10 cellular contexts compared by ENCODE assay signal in the genomic region with DNA sequence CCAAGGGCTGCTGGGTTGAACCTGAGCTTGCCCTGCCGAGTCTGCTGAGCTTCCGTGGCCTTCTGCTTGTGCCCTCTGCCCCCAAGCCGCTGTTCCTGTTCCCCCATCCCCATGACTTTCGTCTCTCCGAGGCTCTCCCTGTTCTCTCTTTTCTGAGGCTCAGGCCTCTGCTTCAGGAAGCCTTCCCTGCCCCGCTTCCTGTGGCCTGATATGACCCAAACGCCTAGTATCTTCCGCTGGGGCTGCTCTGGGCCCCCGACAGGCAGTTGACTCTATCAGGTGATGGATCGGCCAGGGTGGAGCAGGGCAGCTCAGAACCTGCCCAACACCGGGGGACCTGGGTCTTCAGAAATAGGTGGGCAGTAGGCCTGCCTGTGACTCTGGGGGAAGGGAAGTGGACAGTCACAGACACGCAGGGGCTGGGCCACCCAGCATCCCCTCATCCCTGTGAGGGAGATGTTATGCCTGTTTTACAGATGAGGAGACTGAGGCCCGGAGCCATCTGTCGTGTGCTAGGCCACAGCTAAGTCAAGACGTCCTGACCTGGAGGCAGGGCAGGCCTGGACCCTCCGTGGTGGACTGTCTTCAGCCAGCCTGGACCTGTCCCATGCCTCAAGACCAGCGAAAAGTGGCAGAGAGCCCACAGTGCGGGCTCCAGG. TPM values are rescaled to one million over a fixed set of nuclear protein-coding genes. Genes with fewer than 3 reads are reported as not detected.
DNase-seq lines count a peak whose midpoint lies in the region; ATAC-seq and TF ChIP-seq lines count a peak whose summit lies in the region.
"Had no signal": no experiment of that assay in that cellular context is flagged by ENCODE, and none has a peak within 500 bp of the region (broad histone marks: within the 10 kb centered on the region; RNA-seq: fewer than 3 reads in every experiment).

No MANE protein-coding gene starts in this region.

- H3K27me3 ChIP-seq in trophoblast cell (ENCODE audit: insufficient read depth, low read length): no peaks in the 10 kb centered on the region

- intact Hi-C loops in posterior vena cava (cut with DNase I): no loop called here

- peaks cover 20% of the 10 kb centered on the region for H3K27me3 Mint-ChIP-seq in endothelial cell (ENCODE audit: unreplicated experiment)

- H3K9me3 Mint-ChIP-seq in endothelial cell (ENCODE audit: unreplicated experiment): no peaks in the 10 kb centered on the region

- peaks cover 35% of the 10 kb centered on the region for H3K79me1 ChIP-seq in trophoblast cell (ENCODE audit: low read length)

- peak overlapping the region; percentile 39 for H2BK12ac ChIP-seq in trophoblast cell (ENCODE audit: low read length)

- WGBS in trophoblast cell (ENCODE audit: extremely low coverage, insufficient coverage, insufficient read length): no CpG with 5 or more reads among the region's 18 CpGs

- peak overlapping the region; percentile 8 for H2BK120ac ChIP-seq in trophoblast cell (ENCODE audit: insufficient read depth, low read length, poor library complexity)

- H3K79me2 ChIP-seq in trophoblast cell (ENCODE audit: control insufficient read depth, insufficient read depth, low read length, poor library complexity): peaks cover 13% of the 10 kb centered on the region

- H3K9me3 ChIP-seq in SK-N-MC (ENCODE audit: low read depth, low read length) (no peaks in the 10 kb centered on the region), trophoblast cell (ENCODE audit: insufficient read depth, low read depth, low read length) (no peaks in the 10 kb centered on the region)

- H3K23ac ChIP-seq in trophoblast cell (ENCODE audit: low read length): no peak overlapping the region

- peaks cover 14% of the 10 kb centered on the region for H3K36me3 Mint-ChIP-seq in endothelial cell (ENCODE audit: low read depth, unreplicated experiment)

- peak overlapping the region; percentile 15 for H3K18ac ChIP-seq in trophoblast cell (ENCODE audit: low read length)

- ATAC-seq in HG03095 (IDR thresholded peaks at IDR 0.05; ENCODE audit: unreplicated experiment): no peak

- peak overlapping the region; percentile 92 for H3K4me2 ChIP-seq in trophoblast cell (ENCODE audit: low read length)

- H3K4me3 Mint-ChIP-seq in endothelial cell (ENCODE audit: unreplicated experiment): peak overlapping the region; percentile 59

- TF ChIP-seq CTCF in endothelial cell (IDR thresholded peaks at IDR 0.05; ENCODE audit: unreplicated experiment): no peak

- peaks cover 18% of the 10 kb centered on the region for H3K4me1 Mint-ChIP-seq in endothelial cell (ENCODE audit: unreplicated experiment)

- H3K14ac ChIP-seq in trophoblast cell (ENCODE audit: low read length): peak overlapping the region; percentile 21

- no peak overlapping the region for H3K9ac ChIP-seq in SK-N-MC (ENCODE audit: insufficient read length)
- H3K9ac ChIP-seq in trophoblast cell (ENCODE audit: low read length): no peak overlapping the region

- peaks cover 28 to 33% of the 10 kb centered on the region in 2 experiments for H3K4me1 ChIP-seq in trophoblast cell (ENCODE audit: control insufficient read depth in 1 of 2, insufficient read depth in 2 of 2, low read length in 2 of 2)

- H4K91ac ChIP-seq in trophoblast cell (ENCODE audit: low read depth, low read length): peak overlapping the region; percentile 96

- H3K36me3 ChIP-seq in SK-N-MC (ENCODE audit: insufficient read depth, low read length) (peaks cover 13% of the 10 kb centered on the region; the same call in 1 of the 2 replicates), trophoblast cell (ENCODE audit: control insufficient read depth in 1 of 2, insufficient read depth in 2 of 2, low read length in 2 of 2) (peaks cover 42 to 47% of the 10 kb centered on the region in 2 experiments)

- H4K12ac ChIP-seq in trophoblast cell (ENCODE audit: low read depth, low read length): peak overlapping the region; percentile 46

- H3K27ac ChIP-seq in SK-N-MC (peak overlapping the region; percentile 95), trophoblast cell (ENCODE audit: low read depth, low read length) (peak overlapping the region; percentile 97)

- peak overlapping the region; percentile 8 for H2BK5ac ChIP-seq in trophoblast cell (ENCODE audit: low read depth, low read length, poor library complexity)

- H3K27ac Mint-ChIP-seq in endothelial cell (ENCODE audit: unreplicated experiment): peak overlapping the region; percentile 75

- H2AK5ac ChIP-seq in trophoblast cell (ENCODE audit: low read length): peak overlapping the region; percentile 57

- H3K4ac ChIP-seq in trophoblast cell (ENCODE audit: low read depth, low read length): no peak overlapping the region

- DNase-seq in GF-D8 (lab: John Stamatoyannopoulos, UW): peak; percentile 53
- DNase-seq in SK-N-MC (ENCODE audit: low read depth, low spot score): no peak
- DNase-seq in endothelial cell (ENCODE audit: low spot score): no peak
- DNase-seq in trophoblast cell: peak in 1 of 2 donors; percentile 1
- no peak for DNase-seq in NCI-H2171 (lab: John Stamatoyannopoulos, UW)
- no peak for DNase-seq in posterior vena cava (ENCODE audit: low spot score)
- no peak for DNase-seq in NCI-H1436 (lab: John Stamatoyannopoulos, UW)

- H2AFZ ChIP-seq in trophoblast cell (ENCODE audit: insufficient read depth, low read length, poor library complexity): peak overlapping the region; percentile 6

- H3K4me3 ChIP-seq in SK-N-MC (no peak overlapping the region; the same call in 1 of the 2 replicates), trophoblast cell (ENCODE audit: low read depth, low read length) (no peak overlapping the region)

- peak overlapping the region; percentile 10 for H4K8ac ChIP-seq in trophoblast cell (ENCODE audit: low read depth, low read length)

RNA-seq across cellular contexts. Expression of gene BAD, which starts 16.3 kb away (rescaled TPM):
- total RNA-seq in endothelial cell (ENCODE audit: unreplicated experiment): 40.7 TPM
- polyA plus RNA-seq in trophoblast cell (2013): 48.1 and 49.0 TPM in 2 replicates
- 10 to 100 TPM; 49.6 to 57.3 TPM for total RNA-seq in posterior vena cava

RNA-seq across cellular contexts. Expression of gene PLCB3, which starts 16.8 kb away (rescaled TPM):
- total RNA-seq in endothelial cell (ENCODE audit: unreplicated experiment): 51.0 TPM
- 26.2 and 26.8 TPM in 2 replicates for polyA plus RNA-seq in trophoblast cell (2013)
- total RNA-seq in posterior vena cava: 10 to 100 TPM; 26.1 to 28.3 TPM

RNA-seq across cellular contexts. Expression of gene GPR137, which starts 17.5 kb away (rescaled TPM):
- total RNA-seq in endothelial cell (ENCODE audit: unreplicated experiment) (56.0 TPM), posterior vena cava (10 to 100 TPM; 23.2 to 27.5 TPM)
- 35.4 and 37.0 TPM in 2 replicates for polyA plus RNA-seq in trophoblast cell (2013)

RNA-seq across cellular contexts. Expression of gene PPP1R14B, which starts 21.4 kb away (rescaled TPM):
- 201 TPM for total RNA-seq in endothelial cell (ENCODE audit: unreplicated experiment)
- 390 and 396 TPM in 2 replicates for polyA plus RNA-seq in trophoblast cell (2013)
- total RNA-seq in posterior vena cava: 100 to 1,000 TPM; 102 to 190 TPM

RNA-seq across cellular contexts. Expression of gene KCNK4, which starts 22.9 kb away (rescaled TPM):
- 0.36 TPM for total RNA-seq in endothelial cell (ENCODE audit: unreplicated experiment)
- polyA plus RNA-seq in trophoblast cell (2013): 0.05 and 0.08 TPM in 2 replicates
- total RNA-seq in posterior vena cava: not detected
- total RNA-seq: left colon; T-helper 2 cell treated with Interferon-gamma antibody and Interleukin-4, amounts not matched to agents 100 ng/mL and 5 ng/mL, for 36 hours had no signal
